In the genomic region with DNA sequence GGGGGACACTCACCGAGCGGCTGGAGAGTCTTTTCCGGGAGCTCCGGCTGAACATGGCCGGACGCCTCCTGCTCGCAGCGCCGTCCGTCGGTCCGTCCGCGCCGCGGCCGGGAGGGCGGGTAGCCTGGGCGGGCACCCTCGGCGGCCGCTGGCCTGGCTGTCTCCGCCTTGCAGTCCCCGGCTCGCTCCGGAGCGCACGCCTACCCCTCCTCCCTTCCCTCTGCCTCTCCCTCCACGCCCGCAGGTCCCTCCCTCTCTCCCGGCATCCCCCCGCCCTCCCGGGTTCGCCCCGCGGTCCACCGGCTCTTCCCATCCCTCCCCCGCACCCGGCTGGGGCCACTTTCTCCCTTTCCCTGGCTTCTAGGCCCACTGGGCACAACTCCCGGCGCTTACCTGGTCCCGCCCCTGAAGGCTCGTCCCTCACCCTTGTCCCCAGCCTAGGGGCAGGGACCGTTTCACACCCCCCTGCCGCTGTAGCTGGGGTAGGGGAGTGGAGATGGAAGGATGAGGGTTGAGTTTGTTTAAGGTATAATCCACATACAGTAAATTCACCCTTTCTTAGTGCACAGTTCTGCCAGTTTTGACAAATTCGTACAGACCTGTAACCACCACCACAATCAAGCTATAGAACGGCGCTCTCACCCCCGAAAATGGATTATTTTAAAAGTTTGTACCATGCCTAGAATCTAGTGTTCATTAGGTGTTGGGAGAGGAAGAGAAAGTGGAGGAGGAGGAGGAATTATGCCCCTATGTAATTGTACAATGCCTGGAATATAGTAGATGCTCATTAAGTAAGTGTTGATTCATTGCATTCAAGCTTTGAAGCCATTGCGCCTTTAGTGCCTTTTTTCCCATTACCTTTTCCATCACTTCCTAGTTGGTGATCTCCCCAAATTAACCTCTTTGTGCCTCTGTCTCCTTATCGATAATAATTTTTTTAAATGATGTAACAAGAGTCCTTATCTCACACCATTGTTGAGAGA, we compare ENCODE assay signal across 9 cellular contexts.
DNase-seq lines count a peak whose midpoint lies in the region; ATAC-seq and TF ChIP-seq lines count a peak whose summit lies in the region.
"Had no signal": no experiment of that assay in that cellular context is flagged by ENCODE, and none has a peak within 500 bp of the region (broad histone marks: within the 10 kb centered on the region; RNA-seq: fewer than 3 reads in every experiment).

No MANE protein-coding gene starts in this region.

- H3K27ac ChIP-seq in Panc1 (ENCODE audit: low read length) = no peak overlapping the region
- H3K27ac ChIP-seq in rectal smooth muscle tissue (ENCODE audit: low read depth, low read length) = no peak overlapping the region
- H3K27ac ChIP-seq: HL-60 had no signal

- DNase-seq in GM06990 (ENCODE audit: extremely low read depth, insufficient read length) (peak; percentile 39), Panc1 (ENCODE audit: low read depth, low spot score) (no peak), glomerular visceral epithelial cell (ENCODE audit: extremely low spot score) (peak; percentile 71), H4 (ENCODE audit: low spot score) (no peak), NCI-H2196 (lab: John Stamatoyannopoulos, UW; ENCODE audit: unreplicated experiment) (no peak)
- no peak for DNase-seq in stimulated activated naive CD4-positive, alpha-beta T cell treated with Interleukin-2 at 50 U/mL for 16 hours (lab: John Stamatoyannopoulos, UW)

- intact Hi-C loops in Panc1 (cut with micrococcal nuclease; ENCODE audit: unreplicated experiment) = no loop called here

- peak overlapping the region; percentile 51 for H3K4me3 ChIP-seq in GM06990 (replicated peaks; ENCODE audit: low read depth, low read length)
- peak overlapping the region; percentile 8 to 36; a peak in 3 of 4 replicates for H3K4me3 ChIP-seq in Panc1 (ENCODE audit: low read depth in 2 of 2, low read length in 2 of 2)
- peak overlapping the region; percentile 60 for H3K4me3 ChIP-seq in rectal smooth muscle tissue (ENCODE audit: low read length)

- ATAC-seq in Panc1 = peak; percentile 56; the same call in 1 of the 2 replicates
- ATAC-seq in HG03521 (IDR thresholded peaks at IDR 0.05; ENCODE audit: unreplicated experiment) = no peak

- BruUV-seq in Panc1 (replicated peaks; lab: Mats Ljungman, UMichigan) = no TSS peak

- H3K9ac ChIP-seq in rectal smooth muscle tissue (ENCODE audit: low read length) = no peak overlapping the region

- POLR2A ChIA-PET in Panc1 (lab: Charles Lee) = no interaction called here

- H3K36me3 ChIP-seq in GM06990 (ENCODE audit: control insufficient read depth, insufficient read depth, low read length) (no peaks in the 10 kb centered on the region), Panc1 (ENCODE audit: control insufficient read depth, insufficient read depth, low read length) (no peaks in the 10 kb centered on the region), rectal smooth muscle tissue (ENCODE audit: control insufficient read depth, insufficient read depth, low read length) (no peaks in the 10 kb centered on the region)

- H3K4me1 ChIP-seq in Panc1 (ENCODE audit: control insufficient read depth, insufficient read depth, low read length) (no peaks in the 10 kb centered on the region), rectal smooth muscle tissue (ENCODE audit: control insufficient read depth, insufficient read depth, low read length) (no peaks in the 10 kb centered on the region)

- H3K27me3 ChIP-seq in GM06990 (replicated peaks; ENCODE audit: control insufficient read depth, insufficient read depth, low read length) = no peaks in the 10 kb centered on the region; the same call in 1 of the 2 replicates
- peaks cover 4% of the 10 kb centered on the region; the same call in 1 of the 2 replicates for H3K27me3 ChIP-seq in Panc1 (ENCODE audit: control insufficient read depth, insufficient read depth, low read length)
- no peaks in the 10 kb centered on the region for H3K27me3 ChIP-seq in rectal smooth muscle tissue (ENCODE audit: control insufficient read depth, insufficient read depth, low read length)

- no peaks in the 10 kb centered on the region for H3K9me3 ChIP-seq in Panc1 (ENCODE audit: control insufficient read depth, insufficient read depth, low read depth, low read length)

- TF ChIP-seq CTCF in GM06990 (IDR thresholded peaks at IDR 0.05; ENCODE audit: insufficient read depth, low read length, poor library complexity, severe bottlenecking) (no peak), Panc1 (IDR thresholded peaks at IDR 0.05) (no peak)

- CTCF ChIA-PET in Panc1 (lab: Charles Lee) = no interaction called here

- in situ Hi-C loops in Panc1 (cut with HindIII; ENCODE audit: low pct_unique_long_range_greater_than_20kb, low sequenced_read_pairs) = no loop called here

Comparison
In these comparisons a context has a peak if more than half of its experiments do, and no peak if none do; other contexts are left out.
1. DNase-seq: peak in GM06990 (single experiment) and glomerular visceral epithelial cell (single experiment); none in Panc1 (single experiment), H4 (single experiment), NCI-H2196 (single experiment) and stimulated activated naive CD4-positive, alpha-beta T cell treated with Interleukin-2 at 50 U/mL for 16 hours (single experiment).
2. Peak in every context shown above with its lines, with median percentiles within 50 percentile points of each other: H3K4me3 ChIP-seq.